Comparison of ENCODE assay signal across 18 cellular contexts in genomic region chr13:28301839-28302238, GRCh38.
"Had no signal": no experiment of that assay in that cellular context is flagged by ENCODE, and none has a peak within 500 bp of the region (broad histone marks: within the 10 kb centered on the region; RNA-seq: fewer than 3 reads in every experiment).

No MANE protein-coding gene starts in this region.

- H3K4me1 ChIP-seq: body of pancreas, gastroesophageal sphincter, heart right ventricle, parathyroid adenoma, thyroid gland had no signal

- H3K4me3 Mint-ChIP-seq: activated naive CD8-positive, alpha-beta T cell; activated T-cell treated with anti-CD3 and anti-CD28 coated beads, Interleukin-2, amount 50 U/mL, for 72 hours; naive thymus-derived CD8-positive, alpha-beta T cell; stimulated activated memory B cell treated with anti-CD40 and anti-IgM and Interleukin-4, amounts not matched to agents 10 μg/mL and 1 μg/mL and 100 μg/mL, for 72 hours had no signal

- H3K36me3 Mint-ChIP-seq: activated naive CD8-positive, alpha-beta T cell; naive thymus-derived CD8-positive, alpha-beta T cell; stimulated activated memory B cell treated with anti-CD40 and anti-IgM and Interleukin-4, amounts not matched to agents 10 μg/mL and 1 μg/mL and 100 μg/mL, for 72 hours had no signal

- DNase-seq: activated CD4-positive, alpha-beta T cell treated with anti-CD3 and anti-CD28 coated beads, Interleukin-2, amount 50 U/mL, for 1 hour; activated CD4-positive, CD25-positive, alpha-beta regulatory T cell treated with anti-CD3 and anti-CD28 coated beads, Interleukin-2, amount 50 U/mL, for 72 hours; activated CD8-positive, alpha-beta memory T cell treated with anti-CD3 and anti-CD28 coated beads, Interleukin-2, amount 50 U/mL, for 48 hours; activated gamma-delta T cell; activated T-cell treated with anti-CD3 and anti-CD28 coated beads, Interleukin-2, amount 50 U/mL, for 72 hours; amygdala; body of pancreas; heart right ventricle; left cardiac atrium; naive thymus-derived CD8-positive, alpha-beta T cell; spleen; stimulated activated CD4-positive, alpha-beta T cell treated with anti-CD3 and anti-CD28 coated beads, Interleukin-4, amount 100 ng/mL, for 4 hours; thyroid gland had no signal

- H3K27ac Mint-ChIP-seq: activated naive CD8-positive, alpha-beta T cell; activated T-cell treated with anti-CD3 and anti-CD28 coated beads, Interleukin-2, amount 50 U/mL, for 72 hours; stimulated activated memory B cell treated with anti-CD40 and anti-IgM and Interleukin-4, amounts not matched to agents 10 μg/mL and 1 μg/mL and 100 μg/mL, for 72 hours had no signal

- H3K4me3 ChIP-seq: body of pancreas, gastroesophageal sphincter, heart right ventricle, spleen, thyroid gland had no signal

- H3K9me3 Mint-ChIP-seq: naive thymus-derived CD8-positive, alpha-beta T cell; stimulated activated memory B cell treated with anti-CD40 and anti-IgM and Interleukin-4, amounts not matched to agents 10 μg/mL and 1 μg/mL and 100 μg/mL, for 72 hours had no signal

- H3K27me3 ChIP-seq: body of pancreas, gastroesophageal sphincter, spleen, thyroid gland had no signal

- H3K9ac ChIP-seq: parathyroid adenoma had no signal

- H3K79me2 ChIP-seq: parathyroid adenoma had no signal

- H3K9me3 ChIP-seq: body of pancreas, gastroesophageal sphincter, heart right ventricle, spleen, thyroid gland had no signal

- ATAC-seq: activated T-cell treated with anti-CD3 and anti-CD28 coated beads, Interleukin-2, amount 50 U/mL, for 72 hours; body of pancreas; esophagus mucosa; gastroesophageal sphincter; heart right ventricle; left cardiac atrium; stimulated activated memory B cell treated with anti-CD40 and anti-IgM and Interleukin-4, amounts not matched to agents 10 μg/mL and 1 μg/mL and 100 μg/mL, for 72 hours had no signal

- H3K27ac ChIP-seq: body of pancreas, gastroesophageal sphincter, heart right ventricle, parathyroid adenoma, spleen, thyroid gland had no signal

- H3K27me3 Mint-ChIP-seq: activated naive CD8-positive, alpha-beta T cell; naive thymus-derived CD8-positive, alpha-beta T cell; stimulated activated memory B cell treated with anti-CD40 and anti-IgM and Interleukin-4, amounts not matched to agents 10 μg/mL and 1 μg/mL and 100 μg/mL, for 72 hours had no signal

- H2AFZ ChIP-seq: parathyroid adenoma had no signal

- H3K36me3 ChIP-seq: gastroesophageal sphincter, thyroid gland had no signal
